ENCODE assay signal across 9 cellular contexts in the genomic region with DNA sequence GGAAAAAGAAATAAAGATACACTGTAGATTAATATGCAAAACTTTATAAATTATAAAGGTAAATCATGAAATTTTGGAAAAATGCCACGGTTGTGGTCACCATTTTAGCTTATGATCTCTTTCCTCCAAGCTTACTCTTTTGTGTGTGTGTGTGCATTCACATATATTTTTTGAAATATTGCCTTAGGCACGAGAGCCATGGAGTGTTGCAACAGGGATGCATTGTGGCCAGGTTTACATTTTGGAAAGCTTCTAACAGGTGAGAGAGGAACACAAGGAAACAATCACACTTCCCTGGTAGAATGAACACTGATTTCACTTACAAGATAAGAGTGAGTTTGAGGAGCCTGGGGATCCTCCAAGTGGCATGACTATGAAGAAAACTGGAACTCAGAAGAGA.
"Had no signal": no experiment of that assay in that cellular context is flagged by ENCODE, and none has a peak within 500 bp of the region (broad histone marks: within the 10 kb centered on the region; RNA-seq: fewer than 3 reads in every experiment).

No MANE protein-coding gene starts in this region.

- H3K9me3 ChIP-seq: HAP-1 had no signal

- H3K4me2 ChIP-seq: GM23338 had no signal

- H3K27ac Mint-ChIP-seq: GM23338, H9, HFFc6 had no signal

- ATAC-seq: GM23338, HCT116 had no signal

- DNase-seq: GM23248, GOT3, H7, H9, HCEC 1CT, HFFc6 had no signal

- H3K9ac ChIP-seq: GM23248 had no signal

- H3K4me3 ChIP-seq: GM23248, GM23338, HAP-1 had no signal

- H3K36me3 ChIP-seq: HAP-1 had no signal

- H3K4me1 ChIP-seq: HAP-1 had no signal

- H2AFZ ChIP-seq: GM23248, GM23338 had no signal

- H3K4me3 Mint-ChIP-seq: GM23338, H9, HFFc6 had no signal

- H3K27ac ChIP-seq: GM23248 had no signal
